13 cellular contexts compared by ENCODE assay signal in the genomic region with DNA sequence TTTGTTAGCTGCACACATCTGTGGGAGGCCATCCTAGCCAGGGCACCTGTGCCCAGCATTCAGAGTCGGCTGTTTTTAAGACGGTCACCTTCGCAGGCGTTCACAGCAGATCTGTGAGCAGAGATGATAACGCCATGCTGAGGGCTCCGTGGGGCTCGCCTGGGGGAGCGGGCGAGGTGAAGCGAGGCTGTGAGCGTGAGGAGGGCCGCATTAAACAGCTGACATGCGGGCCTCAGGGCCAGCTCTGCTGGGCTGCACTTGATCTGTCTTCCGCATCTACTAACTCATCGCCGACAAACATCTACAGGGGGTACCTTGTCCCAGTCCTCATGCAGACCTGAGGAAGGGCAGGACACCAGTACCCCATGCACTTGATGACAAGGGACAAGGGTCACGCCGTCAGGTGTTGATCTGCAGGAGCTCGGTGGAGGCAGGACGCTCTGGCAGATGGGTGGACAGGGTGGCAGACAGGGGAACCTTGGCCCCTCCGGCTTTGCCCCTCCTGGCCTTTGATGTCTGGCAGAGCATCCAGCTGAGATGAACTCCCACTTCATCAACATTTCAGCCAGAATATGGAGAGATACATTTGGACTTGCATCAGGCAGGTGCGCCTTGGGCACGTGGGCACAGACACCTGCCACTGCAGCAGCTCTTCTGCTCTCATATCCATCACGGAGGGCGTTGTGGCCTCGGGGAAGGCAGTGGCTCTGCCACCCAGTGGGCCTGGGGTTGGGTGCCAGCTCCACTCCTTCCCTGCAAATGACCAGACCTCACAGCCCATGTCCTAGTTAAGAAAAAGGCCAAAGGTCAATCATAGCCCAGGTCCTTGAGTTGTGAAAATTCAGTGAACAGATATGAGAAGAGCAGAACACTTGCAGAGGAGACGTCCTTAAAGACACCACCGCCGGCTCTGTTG.
"Had no signal": no experiment of that assay in that cellular context is flagged by ENCODE, and none has a peak within 500 bp of the region (broad histone marks: within the 10 kb centered on the region; RNA-seq: fewer than 3 reads in every experiment).

No MANE protein-coding gene starts in this region.

- H3K27ac ChIP-seq: breast epithelium, foreskin keratinocyte, left lung, thoracic aorta, uterus had no signal

- H3K4me3 Mint-ChIP-seq: nephron; stimulated activated naive CD8-positive, alpha-beta T cell treated with anti-CD3 and anti-CD28 coated beads, Interleukin-15, amount 100 ng/mL, for 72 hours; T-helper 1 cell treated with Interleukin-12 subunit alpha and Interleukin-12 subunit beta and Interleukin-4 antibody, amounts not matched to agents 30 μg/mL and 1 μg/mL, for 36 hours; WTC11 had no signal

- H3K9me3 Mint-ChIP-seq: T-helper 1 cell treated with Interleukin-12 subunit alpha and Interleukin-12 subunit beta and Interleukin-4 antibody, amounts not matched to agents 30 μg/mL and 1 μg/mL, for 36 hours had no signal

- H3K27ac Mint-ChIP-seq: nephron; stimulated activated naive CD8-positive, alpha-beta T cell treated with anti-CD3 and anti-CD28 coated beads, Interleukin-15, amount 100 ng/mL, for 72 hours; T-helper 1 cell treated with Interleukin-12 subunit alpha and Interleukin-12 subunit beta and Interleukin-4 antibody, amounts not matched to agents 30 μg/mL and 1 μg/mL, for 36 hours; WTC11 had no signal

- H3K4me3 ChIP-seq: breast epithelium, left lung, thoracic aorta, uterus had no signal

- ATAC-seq: foreskin keratinocyte; left lung; stimulated activated naive CD8-positive, alpha-beta T cell treated with anti-CD3 and anti-CD28 coated beads, Interleukin-15, amount 100 ng/mL, for 72 hours; WTC11 had no signal

- H3K36me3 ChIP-seq: breast epithelium, left lung, thoracic aorta, uterus had no signal

- DNase-seq: activated CD4-positive, alpha-beta T cell treated with anti-CD3 and anti-CD28 coated beads for 48 hours; foreskin keratinocyte; left lung; mesenchymal stem cell; stimulated activated CD4-positive, alpha-beta T cell treated with anti-CD3 and anti-CD28 coated beads, Interleukin-15, amount 100 ng/mL, for 24 hours; stimulated activated CD4-positive, alpha-beta T cell treated with anti-CD3 and anti-CD28 coated beads, Interleukin-4, amount 100 ng/mL, for 24 hours; stimulated activated naive CD8-positive, alpha-beta T cell treated with anti-CD3 and anti-CD28 coated beads, Interleukin-15, amount 100 ng/mL, for 72 hours; uterus had no signal

- H3K4me1 ChIP-seq: breast epithelium, foreskin keratinocyte, left lung, uterus had no signal

- H3K27me3 ChIP-seq: foreskin keratinocyte, uterus had no signal

- H3K4me1 Mint-ChIP-seq: stimulated activated naive CD8-positive, alpha-beta T cell treated with anti-CD3 and anti-CD28 coated beads, Interleukin-15, amount 100 ng/mL, for 72 hours; WTC11 had no signal

- H3K9me3 ChIP-seq: thoracic aorta, uterus had no signal
